ENCODE assay signal across 6 cellular contexts in the genomic region with DNA sequence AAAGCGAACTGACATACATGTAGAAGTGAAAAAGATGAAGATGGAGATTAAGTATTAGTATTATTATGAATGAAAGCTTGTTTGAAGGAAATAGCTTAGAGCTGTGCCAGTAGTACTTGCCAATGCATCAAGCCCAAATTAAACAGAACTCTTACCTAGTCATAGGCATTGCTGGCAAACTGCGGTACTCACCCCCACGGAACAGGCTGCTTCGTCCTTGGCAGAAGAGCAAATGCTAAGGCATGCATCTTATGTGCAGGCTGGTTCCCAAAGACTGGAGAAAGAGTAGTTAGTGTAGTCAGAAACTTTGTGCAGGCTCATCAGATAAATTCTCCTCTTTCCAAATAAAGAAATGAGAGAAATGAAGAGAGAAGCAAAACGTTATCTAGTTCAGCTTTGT.
"Had no signal": no experiment of that assay in that cellular context is flagged by ENCODE, and none has a peak within 500 bp of the region (broad histone marks: within the 10 kb centered on the region; RNA-seq: fewer than 3 reads in every experiment).

No MANE protein-coding gene starts in this region.

- H3K36me3 ChIP-seq: HAP-1 had no signal

- DNase-seq: GM23248, GOT3, H7, IMR-90 had no signal

- ATAC-seq: K562 had no signal

- H3K27ac ChIP-seq: GM23248 had no signal

- H3K4me1 ChIP-seq: HAP-1 had no signal

- H2AFZ ChIP-seq: GM23248 had no signal

- H3K9me3 ChIP-seq: HAP-1 had no signal

- H3K4me3 ChIP-seq: GM23248, HAP-1, K562 had no signal
